11 cellular contexts compared by ENCODE assay signal in the genomic region with DNA sequence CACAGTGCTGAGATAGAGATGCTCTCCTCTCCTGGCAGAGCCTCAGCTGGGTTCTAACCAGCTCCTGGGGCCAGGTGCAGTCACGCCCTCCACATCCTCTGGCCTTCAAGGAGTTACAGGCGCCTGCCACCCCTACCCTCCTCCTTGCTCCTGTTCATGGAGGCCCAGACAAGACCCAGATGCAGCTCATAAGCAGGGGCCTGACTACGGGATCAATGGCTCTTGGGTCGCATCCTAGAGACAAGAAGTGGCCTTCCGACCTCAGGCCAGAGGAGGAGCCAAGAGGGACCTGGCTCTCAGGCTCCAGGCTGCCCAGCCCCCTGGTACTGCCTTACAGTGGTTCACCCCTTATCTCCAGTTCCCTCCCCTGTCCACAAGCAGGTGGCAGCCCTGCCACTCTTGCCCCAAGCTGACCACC. TPM values are rescaled to one million over a fixed set of nuclear protein-coding genes. Genes with fewer than 3 reads are reported as not detected.
DNase-seq lines count a peak whose midpoint lies in the region; ATAC-seq and TF ChIP-seq lines count a peak whose summit lies in the region.
"Had no signal": no experiment of that assay in that cellular context is flagged by ENCODE, and none has a peak within 500 bp of the region (broad histone marks: within the 10 kb centered on the region; RNA-seq: fewer than 3 reads in every experiment).

No MANE protein-coding gene starts in this region.

- H3K27me3 ChIP-seq in DND-41 (ENCODE audit: insufficient read depth, low read length, poor library complexity) (no peaks in the 10 kb centered on the region), colonic mucosa (no peaks in the 10 kb centered on the region), prostate gland (replicated peaks; ENCODE audit: insufficient read depth) (no peaks in the 10 kb centered on the region)

- H3K27ac ChIP-seq in DND-41 (ENCODE audit: low read length) (peak overlapping the region; percentile 96), KOPT-K1 (ENCODE audit: low read depth, low read length, poor library complexity, severe bottlenecking) (peak overlapping the region; percentile 99), colonic mucosa (peak overlapping the region; percentile 93), prostate gland (peak overlapping the region in 1 of 2 donors; percentile 54)
- H3K27ac ChIP-seq: epithelial cell of prostate had no signal

- no peak for TF ChIP-seq POLR2A in prostate gland (IDR thresholded peaks at IDR 0.05)

- H3K4me2 ChIP-seq in DND-41 (ENCODE audit: insufficient read depth, low read length), result peak overlapping the region; percentile 86

- ATAC-seq in DND-41 (ENCODE audit: insufficient read depth, low read depth), result peak; percentile 60
- no peak for ATAC-seq in HG03442 (IDR thresholded peaks at IDR 0.05; ENCODE audit: unreplicated experiment)
- ATAC-seq in GM21576 (IDR thresholded peaks at IDR 0.05; ENCODE audit: unreplicated experiment), result no peak
- ATAC-seq: mucosa of descending colon had no signal

- 84% methylated on average over 5 of the region's 5 CpGs for WGBS in prostate gland

- peak overlapping the region; percentile 99 for H2AFZ ChIP-seq in DND-41 (ENCODE audit: low read depth, low read length)

- H3K36me3 ChIP-seq in DND-41 (ENCODE audit: insufficient read depth, low read length) (peaks cover 15% of the 10 kb centered on the region), KOPT-K1 (ENCODE audit: insufficient read depth, low read length) (peaks cover 33% of the 10 kb centered on the region), colonic mucosa (no peaks in the 10 kb centered on the region), prostate gland (no peaks in the 10 kb centered on the region)

- H3K4me1 ChIP-seq in DND-41 (ENCODE audit: insufficient read depth, low read length) (peaks cover 47% of the 10 kb centered on the region), colonic mucosa (peaks cover 36% of the 10 kb centered on the region), prostate gland (replicated peaks) (peaks cover 7% of the 10 kb centered on the region)

- H3K9ac ChIP-seq in DND-41 (ENCODE audit: low read depth, low read length), result peak overlapping the region; percentile 98
- peak overlapping the region; percentile 69 for H3K9ac ChIP-seq in colonic mucosa (ENCODE audit: low read depth in 2 of 2, low read length in 2 of 2)

- peaks cover 51% of the 10 kb centered on the region for H3K79me2 ChIP-seq in DND-41 (ENCODE audit: insufficient read depth, low read length)

- no peaks in the 10 kb centered on the region for H3K9me3 ChIP-seq in DND-41 (ENCODE audit: insufficient read depth, low read length, severe bottlenecking)
- no peaks in the 10 kb centered on the region for H3K9me3 ChIP-seq in KOPT-K1 (ENCODE audit: insufficient read depth, low read length, poor library complexity, severe bottlenecking)
- H3K9me3 ChIP-seq in colonic mucosa, result no peaks in the 10 kb centered on the region
- H3K9me3 ChIP-seq in prostate gland, result no peaks in the 10 kb centered on the region
- H3K9me3 ChIP-seq: mucosa of descending colon had no signal

- intact Hi-C loops in colonic mucosa (cut with DNase I), result no loop called here
- intact Hi-C loops in prostate gland (cut with DNase I), result no loop called here

- H3K4me3 ChIP-seq in DND-41 (ENCODE audit: low read depth in 1 of 2, low read length in 2 of 2) (peak overlapping the region; percentile 92 to 97), colonic mucosa (peak overlapping the region; percentile 41), prostate gland (peak overlapping the region; percentile 10 to 12)
- H3K4me3 ChIP-seq: mucosa of descending colon had no signal

- TF ChIP-seq CTCF in DND-41 (IDR thresholded peaks at IDR 0.05; ENCODE audit: borderline replicate concordance, extremely low read depth, low read length, poor library complexity, severe bottlenecking) (peak; percentile 16), colonic mucosa (IDR thresholded peaks at IDR 0.05) (no peak), prostate gland (IDR thresholded peaks at IDR 0.05) (no peak)

- peaks cover 16% of the 10 kb centered on the region for H4K20me1 ChIP-seq in DND-41 (ENCODE audit: insufficient read depth, low read length)

- DNase-seq in DND-41, result peak; percentile 49
- DNase-seq in colonic mucosa, result no peak
- no peak for DNase-seq in prostate gland (ENCODE audit: low spot score)
- DNase-seq in NCI-H2029 (lab: John Stamatoyannopoulos, UW), result no peak
- no peak for DNase-seq in stimulated activated CD4-positive, alpha-beta T cell treated with anti-CD3 and anti-CD28 coated beads, Interleukin-12 subunit alpha, Interleukin-12 subunit beta, amount 100 ng/mL, for 4 hours
- DNase-seq: DMS79 had no signal

RNA-seq across cellular contexts. Expression of gene ARHGAP27, which starts 23.0 kb away (rescaled TPM):
- total RNA-seq in colonic mucosa (100 to 1,000 TPM; 107 to 165 TPM), prostate gland (10 to 100 TPM; 37.9 to 39.9 TPM)

Comparison
In these comparisons a context has a peak if more than half of its experiments do, and no peak if none do; other contexts are left out.
1. H3K4me3 ChIP-seq: peak in every context shown above with its lines; median percentile 94 in DND-41; 41 in colonic mucosa; 11 in prostate gland.